27 cellular contexts compared by ENCODE assay signal in the genomic region with DNA sequence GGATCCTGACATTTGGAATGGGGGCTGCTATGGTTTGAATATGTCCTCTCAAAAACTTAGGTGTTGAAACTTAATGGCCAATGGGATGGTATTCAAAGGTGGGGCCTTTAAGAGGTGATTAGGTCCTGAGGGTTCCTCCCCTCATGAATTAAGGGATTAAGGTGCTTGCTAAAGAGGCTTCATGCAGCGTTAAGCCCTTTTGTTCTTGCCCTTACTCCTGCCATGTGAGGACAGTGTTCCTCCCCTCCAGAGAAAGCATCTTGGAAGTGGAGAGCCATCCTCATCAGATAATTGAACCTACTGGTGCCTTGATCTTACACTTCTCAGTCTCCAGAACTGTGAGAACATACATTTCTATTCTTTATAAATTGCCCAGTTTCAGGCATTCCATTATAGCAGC.
"Had no signal": no experiment of that assay in that cellular context is flagged by ENCODE, and none has a peak within 500 bp of the region (broad histone marks: within the 10 kb centered on the region; RNA-seq: fewer than 3 reads in every experiment).

No MANE protein-coding gene starts in this region.

- DNase-seq: immature natural killer cell; kidney; left colon; left lung; lower lobe of right lung; mammary epithelial cell; mesenchymal stem cell; naive B cell; natural killer cell; nephron progenitor cell; ovary; right lobe of liver; stimulated activated CD4-positive, alpha-beta T cell treated with anti-CD3 and anti-CD28 coated beads, Interleukin-1b, Interleukin-23, amount 100 ng/mL, for 48 hours; stimulated activated CD4-positive, alpha-beta T cell treated with anti-CD3 and anti-CD28 coated beads, Interleukin-2, amount 100 ng/mL, for 48 hours; stimulated activated CD4-positive, alpha-beta T cell treated with anti-CD3 and anti-CD28 coated beads, Interleukin-4, amount 100 ng/mL, for 4 hours; stimulated activated CD8-positive, alpha-beta memory T cell treated with anti-CD3 and anti-CD28 coated beads, Interleukin-4, amount 100 ng/mL, for 48 hours; stimulated activated naive CD4-positive, alpha-beta T cell treated with Interleukin-2 at 50 U/mL for 16 hours; stimulated activated naive CD8-positive, alpha-beta T cell treated with anti-CD3 and anti-CD28 coated beads, Interleukin-15, amount 100 ng/mL, for 72 hours; substantia nigra; uterus had no signal

- H3K27me3 Mint-ChIP-seq: stimulated activated memory B cell treated with anti-CD40 and anti-IgM and Interleukin-4, amounts not matched to agents 10 μg/mL and 1 μg/mL and 100 μg/mL, for 72 hours had no signal

- H3K4me1 ChIP-seq: left lung, lower lobe of right lung, right atrium auricular region, right lobe of liver, tibial nerve, uterus had no signal

- H3K4me2 ChIP-seq: smooth muscle cell had no signal

- H3K4me3 Mint-ChIP-seq: immature natural killer cell; mesothelial cell of epicardium; naive B cell; natural killer cell; nephron progenitor cell; stimulated activated memory B cell treated with anti-CD40 and anti-IgM and Interleukin-4, amounts not matched to agents 10 μg/mL and 1 μg/mL and 100 μg/mL, for 72 hours; stimulated activated naive CD8-positive, alpha-beta T cell treated with anti-CD3 and anti-CD28 coated beads, Interleukin-15, amount 100 ng/mL, for 72 hours; type B pancreatic cell had no signal

- H3K4me1 Mint-ChIP-seq: immature natural killer cell; naive B cell; natural killer cell; nephron progenitor cell; stimulated activated memory B cell treated with anti-CD40 and anti-IgM and Interleukin-4, amounts not matched to agents 10 μg/mL and 1 μg/mL and 100 μg/mL, for 72 hours; stimulated activated naive CD8-positive, alpha-beta T cell treated with anti-CD3 and anti-CD28 coated beads, Interleukin-15, amount 100 ng/mL, for 72 hours had no signal

- H3K27ac Mint-ChIP-seq: immature natural killer cell; mesothelial cell of epicardium; naive B cell; natural killer cell; nephron progenitor cell; progenitor cell of endocrine pancreas; stimulated activated memory B cell treated with anti-CD40 and anti-IgM and Interleukin-4, amounts not matched to agents 10 μg/mL and 1 μg/mL and 100 μg/mL, for 72 hours; stimulated activated naive CD8-positive, alpha-beta T cell treated with anti-CD3 and anti-CD28 coated beads, Interleukin-15, amount 100 ng/mL, for 72 hours; type B pancreatic cell had no signal

- H3K36me3 Mint-ChIP-seq: immature natural killer cell; mesothelial cell of epicardium; naive B cell; natural killer cell; stimulated activated memory B cell treated with anti-CD40 and anti-IgM and Interleukin-4, amounts not matched to agents 10 μg/mL and 1 μg/mL and 100 μg/mL, for 72 hours; type B pancreatic cell had no signal

- H3K36me3 ChIP-seq: left lung, lower lobe of right lung, ovary, right atrium auricular region, right lobe of liver, tibial nerve, uterus had no signal

- H3K27me3 ChIP-seq: left lung, ovary, right atrium auricular region, right lobe of liver, tibial nerve, uterus had no signal

- H3K4me3 ChIP-seq: left lung, lower lobe of right lung, ovary, right atrium auricular region, right lobe of liver, smooth muscle cell, tibial nerve, uterus had no signal

- H3K9me3 ChIP-seq: left lung, lower lobe of right lung, ovary, right atrium auricular region, right lobe of liver, uterus had no signal

- H3K9me3 Mint-ChIP-seq: mesothelial cell of epicardium; natural killer cell; stimulated activated memory B cell treated with anti-CD40 and anti-IgM and Interleukin-4, amounts not matched to agents 10 μg/mL and 1 μg/mL and 100 μg/mL, for 72 hours; stimulated activated naive CD8-positive, alpha-beta T cell treated with anti-CD3 and anti-CD28 coated beads, Interleukin-15, amount 100 ng/mL, for 72 hours; type B pancreatic cell had no signal

- H3K27ac ChIP-seq: left lung, lower lobe of right lung, ovary, right atrium auricular region, right lobe of liver, tibial nerve, uterus had no signal
